ENCODE assay signal across 8 cellular contexts in genomic region chr17:67379251-67379630, GRCh38. TPM values are rescaled to one million over a fixed set of nuclear protein-coding genes. Genes with fewer than 3 reads are reported as not detected.
DNase-seq lines count a peak whose midpoint lies in the region; ATAC-seq and TF ChIP-seq lines count a peak whose summit lies in the region.

No MANE protein-coding gene starts in this region.

- intact Hi-C loops in HCT116 (cut with micrococcal nuclease) (loop anchor here (1.0 to 5.0 kb wide), 5 partner anchors 43 to 448 kb away; partner anchors contain the start of genes BPTF and NOL11), spleen (cut with DNase I; ENCODE audit: low total_unique reads) (loop anchor here (5.0 to 10.0 kb wide), 2 partner anchors 308 to 446 kb away; partner anchors contain the start of gene BPTF)

- H3K9me3 Mint-ChIP-seq in activated CD8-positive, alpha-beta T cell treated with anti-CD3 and anti-CD28 coated beads, Interleukin-2, amount 10 ng/mL, durations not matched to agents 7 days and 5 days (ENCODE audit: insufficient read depth) = no peaks in the 10 kb centered on the region

- no peaks in the 10 kb centered on the region for H4K20me1 ChIP-seq in HCT116 (ENCODE audit: insufficient read depth)

- H3K27ac Mint-ChIP-seq in activated CD8-positive, alpha-beta T cell treated with anti-CD3 and anti-CD28 coated beads, Interleukin-2, amount 10 ng/mL, durations not matched to agents 7 days and 5 days = peak overlapping the region; percentile 90

- no peak for TF ChIP-seq RAD21 in HCT116 (IDR thresholded peaks at IDR 0.05; ENCODE audit: low read depth)

- peaks cover 20 to 31% of the 10 kb centered on the region in 2 experiments for H3K4me1 ChIP-seq in HCT116 (ENCODE audit: control insufficient read depth in 1 of 2, insufficient read depth in 2 of 2, low read length in 2 of 2)
- peaks cover 9 to 85% (median 35%) of the 10 kb centered on the region in 6 donors for H3K4me1 ChIP-seq in spleen

- H3K27ac ChIP-seq in HCT116 (ENCODE audit: low read depth, low read length) (peak overlapping the region; percentile 73), spleen (peak overlapping the region in 7 of 8 donors; percentile 90 to 95 (median 92))

- H3K36me3 Mint-ChIP-seq in activated CD8-positive, alpha-beta T cell treated with anti-CD3 and anti-CD28 coated beads, Interleukin-2, amount 10 ng/mL, durations not matched to agents 7 days and 5 days (ENCODE audit: low read depth) = peaks cover 34% of the 10 kb centered on the region

- H3K9me3 ChIP-seq in HCT116 (ENCODE audit: control insufficient read depth in 1 of 2, insufficient read depth in 1 of 2, low read depth in 1 of 2, low read length in 2 of 2) = no peaks in the 10 kb centered on the region
- H3K9me3 ChIP-seq in spleen = no peaks in the 10 kb centered on the region

- H3K79me2 ChIP-seq in HCT116 (ENCODE audit: insufficient read depth, low read length) = peaks cover 37% of the 10 kb centered on the region; the same call in 1 of the 2 replicates

- TF ChIP-seq POLR2A in HCT116 (IDR thresholded peaks at IDR 0.05; ENCODE audit: borderline replicate concordance, extremely low read depth, insufficient read depth, insufficient read length) (no peak), spleen (IDR thresholded peaks at IDR 0.05) (no peak)

- POLR2A ChIA-PET in HCT116 (lab: Charles Lee) = interaction anchor here (0.7 to 3.2 kb wide), 6 partner anchors 11 to 226 kb away, joined by 3 to 11 read pairs (median 4); no protein-coding TSS in a partner anchor
- POLR2A ChIA-PET in activated CD8-positive, alpha-beta T cell treated with anti-CD3 and anti-CD28 coated beads, Interleukin-2, amount 10 ng/mL, durations not matched to agents 7 days and 5 days (lab: Charles Lee) = interaction anchor here (0.6 to 8.2 kb wide), 20 partner anchors 10 to 339 kb away, joined by 3 to 135 read pairs (median 6); partner anchors contain the start of genes NOL11 and PSMD12

- no peaks in the 10 kb centered on the region for H3K27me3 Mint-ChIP-seq in activated CD8-positive, alpha-beta T cell treated with anti-CD3 and anti-CD28 coated beads, Interleukin-2, amount 10 ng/mL, durations not matched to agents 7 days and 5 days (ENCODE audit: low read depth)

- H3K9ac ChIP-seq in HCT116 (ENCODE audit: low read length) = peak overlapping the region; percentile 86

- no peak for ATAC-seq in HCT116
- ATAC-seq in activated CD8-positive, alpha-beta T cell treated with anti-CD3 and anti-CD28 coated beads, Interleukin-2, amount 10 ng/mL, durations not matched to agents 7 days and 5 days = no peak
- no peak for ATAC-seq in HG03520 (IDR thresholded peaks at IDR 0.05; ENCODE audit: unreplicated experiment)

- H3K27me3 ChIP-seq in HCT116 (ENCODE audit: insufficient read depth, low read length) (no peaks in the 10 kb centered on the region), spleen (replicated peaks in 1 of 7) (no peaks in the 10 kb centered on the region)

- H3K4me1 Mint-ChIP-seq in activated CD8-positive, alpha-beta T cell treated with anti-CD3 and anti-CD28 coated beads, Interleukin-2, amount 10 ng/mL, durations not matched to agents 7 days and 5 days (ENCODE audit: low read depth) = peaks cover 56% of the 10 kb centered on the region

- H3K4me3 ChIP-seq in HCT116 (replicated peaks in 1 of 2; ENCODE audit: low read depth in 1 of 2, low read length in 2 of 2) (peak overlapping the region; percentile 66 to 89), iPS-11a (ENCODE audit: low read depth, low read length) (peak overlapping the region; percentile 35), spleen (peak overlapping the region; percentile 59 to 92 (median 84))

- H3K9me2 ChIP-seq in HCT116 (ENCODE audit: insufficient read depth) = no peaks in the 10 kb centered on the region

- no peak for TF ChIP-seq CTCF in HCT116 (IDR thresholded peaks at IDR 0.05 in 2 of 3, conservative IDR thresholded peaks at IDR 0.05 in 1 of 3; ENCODE audit: borderline replicate concordance in 1 of 3, insufficient read depth in 1 of 3, low read depth in 2 of 3, low read length in 2 of 3)
- no peak for TF ChIP-seq CTCF in spleen (IDR thresholded peaks at IDR 0.05 in 8 of 11, conservative IDR thresholded peaks at IDR 0.05 in 3 of 11)
- no peak for TF ChIP-seq CTCF in GM20000 (IDR thresholded peaks at IDR 0.05; ENCODE audit: extremely low read depth, missing control alignments)

- CTCF ChIA-PET in HCT116 (lab: Charles Lee) = interaction anchor here (0.6 to 3.6 kb wide), 22 partner anchors 8 to 402 kb away, joined by 3 to 41 read pairs (median 4); no protein-coding TSS in a partner anchor
- CTCF ChIA-PET in activated CD8-positive, alpha-beta T cell treated with anti-CD3 and anti-CD28 coated beads, Interleukin-2, amount 10 ng/mL, durations not matched to agents 7 days and 5 days (lab: Charles Lee) = interaction anchor here (0.8 to 13.5 kb wide), 40 partner anchors 9 to 343 kb away, joined by 3 to 365 read pairs (median 5); partner anchors contain the start of gene PSMD12

- H2AFZ ChIP-seq in HCT116 (ENCODE audit: low read depth, low read length, poor library complexity, severe bottlenecking) = no peak overlapping the region

- RAD21 ChIA-PET in HCT116 (lab: Charles Lee; ENCODE audit: low non-redundant PET in 1 of 2, low total read pairs in 2 of 2, uncharacterized antibody in 2 of 2, unreplicated experiment in 2 of 2) = interaction anchor here in 1 of 2 experiments (0.9 to 1.4 kb wide), 2 partner anchors 96 to 224 kb away, joined by 3 to 6 read pairs; no protein-coding TSS in a partner anchor

- DNase-seq in HCT116 (ENCODE audit: low read depth, low spot score) (no peak), spleen (no peak), NCI-H446 (lab: John Stamatoyannopoulos, UW) (no peak), OCI-M1 (lab: John Stamatoyannopoulos, UW) (no peak), GM20000 (ENCODE audit: low spot score) (no peak)
- no peak for DNase-seq in activated CD8-positive, alpha-beta T cell treated with anti-CD3 and anti-CD28 coated beads, Interleukin-2, amount 10 ng/mL, durations not matched to agents 7 days and 5 days

- BruUV-seq in HCT116 (replicated peaks; lab: Mats Ljungman, UMichigan) = no TSS peak

- 68 to 71% (median 69%) methylated on average over 8 of the region's 8 CpGs for WGBS in spleen, 5 donors

- peak overlapping the region; percentile 97 for H3K4me2 ChIP-seq in HCT116 (ENCODE audit: low read length)

- peak overlapping the region; percentile 85 for H3K4me3 Mint-ChIP-seq in activated CD8-positive, alpha-beta T cell treated with anti-CD3 and anti-CD28 coated beads, Interleukin-2, amount 10 ng/mL, durations not matched to agents 7 days and 5 days

- H3K36me3 ChIP-seq in HCT116 (ENCODE audit: control insufficient read depth in 1 of 2, insufficient read depth in 2 of 2, low read length in 2 of 2) (no peaks in the 10 kb centered on the region), spleen (peaks cover 0 to 12% (median 0%) of the 10 kb centered on the region in 6 donors)

TF ChIP-seq in HCT116, 20 proteins besides CTCF, POLR2A, EP300 and RAD21 (continues in another document):
- TF ChIP-seq REST (IDR thresholded peaks at IDR 0.05; ENCODE audit: low read depth) = no peak
- no peak for TF ChIP-seq SIN3A (IDR thresholded peaks at IDR 0.05; ENCODE audit: low read depth)
- TF ChIP-seq, protein P1, sequence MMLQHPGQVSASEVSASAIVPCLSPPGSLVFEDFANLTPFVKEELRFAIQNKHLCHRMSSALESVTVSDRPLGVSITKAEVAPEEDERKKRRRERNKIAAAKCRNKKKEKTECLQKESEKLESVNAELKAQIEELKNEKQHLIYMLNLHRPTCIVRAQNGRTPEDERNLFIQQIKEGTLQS (IDR thresholded peaks at IDR 0.05) = no peak
- no peak for TF ChIP-seq MAX (IDR thresholded peaks at IDR 0.05)
- no peak for TF ChIP-seq ZNF274 (IDR thresholded peaks at IDR 0.05; ENCODE audit: low read depth, low read length)
- no peak for TF ChIP-seq YY1 (IDR thresholded peaks at IDR 0.05; ENCODE audit: extremely low read depth, insufficient replicate concordance, low read depth, low read length)

RNA-seq across cellular contexts. Expression of gene PITPNC1, which starts 2.2 kb away (rescaled TPM):
- 41.9 TPM for total RNA-seq in HCT116 (2021; ENCODE audit: unreplicated experiment)
- polyA plus RNA-seq in HCT116 (2012) = 41.1 and 57.8 TPM in 2 replicates
- total RNA-seq in activated CD8-positive, alpha-beta T cell treated with anti-CD3 and anti-CD28 coated beads, Interleukin-2, amount 10 ng/mL, durations not matched to agents 7 days and 5 days = 10 to 100 TPM; 74.0 to 76.5 TPM
- 10 to 100 TPM; 12.6 to 33.8 (median 23.9) TPM for total RNA-seq in spleen
- polyA plus RNA-seq in spleen = 10 to 100 TPM in 1 of 3 donors, 1 to 10 TPM in 2; 5.8 to 14.5 (median 6.8) TPM

RNA-seq across cellular contexts. Expression of gene PSMD12, which starts 12.9 kb away (rescaled TPM):
- total RNA-seq in HCT116 (2021; ENCODE audit: unreplicated experiment) (115 TPM), spleen (10 to 100 TPM; 24.6 to 46.4 (median 36.5) TPM)
- 54.1 and 55.3 TPM in 2 replicates for polyA plus RNA-seq in HCT116 (2012)
- total RNA-seq in activated CD8-positive, alpha-beta T cell treated with anti-CD3 and anti-CD28 coated beads, Interleukin-2, amount 10 ng/mL, durations not matched to agents 7 days and 5 days = 10 to 100 TPM; 49.4 to 53.9 TPM
- polyA plus RNA-seq in spleen = 10 to 100 TPM; 13.8 to 17.0 (median 15.5) TPM
